17 cellular contexts compared by ENCODE assay signal in genomic region chr15:74504418-74504817, GRCh38.
"Had no signal": no experiment of that assay in that cellular context is flagged by ENCODE, and none has a peak within 500 bp of the region (broad histone marks: within the 10 kb centered on the region; RNA-seq: fewer than 3 reads in every experiment).

No MANE protein-coding gene starts in this region.

- H3K27me3 ChIP-seq: heart left ventricle, neural progenitor cell, ovary, right atrium auricular region, suprapubic skin, thyroid gland had no signal

- H3K4me2 ChIP-seq: neural progenitor cell had no signal

- H3K9ac ChIP-seq: neural progenitor cell had no signal

- H3K36me3 ChIP-seq: neural progenitor cell, ovary, right atrium auricular region, suprapubic skin, thyroid gland had no signal

- H3K27ac ChIP-seq: coronary artery, heart left ventricle, neural progenitor cell, ovary, right atrium auricular region, suprapubic skin, thyroid gland had no signal

- DNase-seq: effector CD4-positive, alpha-beta T cell; endodermal cell; erythroblast; heart left ventricle; hippocampal formation; kidney glomerular epithelial cell; nucleus accumbens; ovary; small intestine; stimulated activated CD4-positive, alpha-beta T cell treated with anti-CD3 and anti-CD28 coated beads, Interleukin-4, amount 100 ng/mL, for 1 hour; stimulated activated CD8-positive, alpha-beta memory T cell treated with anti-CD3 and anti-CD28 coated beads, Interleukin-4, amount 100 ng/mL, for 48 hours; stimulated activated naive CD8-positive, alpha-beta T cell treated with anti-CD3 and anti-CD28 coated beads, Interleukin-15, Interleukin-2, amounts not matched to agents 100 U/mL and 50 U/mL, for 24 hours; thyroid gland had no signal

- H3K9me3 ChIP-seq: heart left ventricle, ovary, right atrium auricular region, suprapubic skin, thyroid gland had no signal

- H3K4me3 ChIP-seq: coronary artery, heart left ventricle, neural progenitor cell, ovary, right atrium auricular region, suprapubic skin, thyroid gland had no signal

- H3K4me1 ChIP-seq: heart left ventricle, neural progenitor cell, right atrium auricular region, suprapubic skin, thyroid gland had no signal

- H2AFZ ChIP-seq: neural progenitor cell had no signal
